In the genomic region with DNA sequence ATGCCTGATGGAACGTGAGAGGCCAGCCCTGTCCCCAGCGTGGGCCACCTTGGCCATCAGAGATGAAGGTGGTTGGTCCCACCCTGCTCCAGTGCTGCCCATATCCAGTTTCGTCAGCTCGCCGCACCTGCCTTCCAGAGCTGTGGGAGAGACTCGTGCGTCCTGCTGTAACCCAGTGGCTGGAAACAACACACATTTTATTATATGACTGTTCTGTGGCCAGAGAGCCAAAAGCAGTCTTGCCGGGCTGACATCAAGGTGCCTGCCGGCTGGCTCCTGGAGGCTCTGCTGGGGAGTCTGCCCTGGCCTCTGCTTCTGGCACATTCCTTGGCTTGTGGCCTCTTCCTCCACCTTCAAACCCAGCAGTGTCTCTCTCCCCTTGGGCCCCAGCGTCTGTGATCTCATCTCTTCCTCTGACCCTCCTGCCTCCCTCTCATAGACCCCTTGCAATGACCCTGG, we compare ENCODE assay signal across 23 cellular contexts.
DNase-seq lines count a peak whose midpoint lies in the region; ATAC-seq and TF ChIP-seq lines count a peak whose summit lies in the region.
"Had no signal": no experiment of that assay in that cellular context is flagged by ENCODE, and none has a peak within 500 bp of the region (broad histone marks: within the 10 kb centered on the region; RNA-seq: fewer than 3 reads in every experiment).

No MANE protein-coding gene starts in this region.

- no peaks in the 10 kb centered on the region for H3K27me3 Mint-ChIP-seq in activated CD4-positive, alpha-beta T cell treated with anti-CD3 and anti-CD28 coated beads, Interleukin-2, amount 10 ng/mL, durations not matched to agents 7 days and 5 days
- H3K27me3 Mint-ChIP-seq in activated T-cell treated with anti-CD3 and anti-CD28 coated beads, Interleukin-2, amount 50 U/mL, for 4 hours (ENCODE audit: low read depth) = no peaks in the 10 kb centered on the region
- H3K27me3 Mint-ChIP-seq: activated CD4-positive, alpha-beta memory T cell treated with anti-CD3 and anti-CD28 coated beads for 36 hours; CD4-positive, alpha-beta T cell; naive thymus-derived CD8-positive, alpha-beta T cell had no signal

- TF ChIP-seq CTCF in dorsolateral prefrontal cortex (IDR thresholded peaks at IDR 0.05 in 54 of 56, conservative IDR thresholded peaks at IDR 0.05 in 2 of 56; ENCODE audit: low read depth in 1 of 56, partially characterized antibody in 56 of 56) (no peak), psoas muscle (IDR thresholded peaks at IDR 0.05) (no peak)

- DNase-seq in activated CD4-positive, alpha-beta T cell treated with anti-CD3 and anti-CD28 coated beads, Interleukin-2, amount 10 ng/mL, durations not matched to agents 7 days and 5 days = no peak
- no peak for DNase-seq in activated CD4-positive, alpha-beta T cell treated with anti-CD3 and anti-CD28 coated beads for 48 hours
- DNase-seq in dorsolateral prefrontal cortex = no peak
- peak in 1 of 2 donors; percentile 74 for DNase-seq in psoas muscle
- DNase-seq in Right ventricle myocardium superior = no peak
- DNase-seq in NCI-H1436 treated with DMSO at 0.1 percent for 48 hours (lab: John Stamatoyannopoulos, UW) = no peak
- no peak for DNase-seq in activated T-cell treated with anti-CD3 and anti-CD28 coated beads, Interleukin-2, amount 50 U/mL, for 4 hours
- DNase-seq: activated CD4-positive, alpha-beta memory T cell treated with anti-CD3 and anti-CD28 coated beads for 36 hours; AML-193; aorta; CD4-positive, alpha-beta T cell; GOT3; head of caudate nucleus; naive thymus-derived CD8-positive, alpha-beta T cell; NCI-H1417 treated with DMSO at 0.1 percent for 48 hours; PC-9; right cardiac atrium; SHP77; stimulated activated CD4-positive, alpha-beta T cell treated with anti-CD3 and anti-CD28 coated beads, Interleukin-2, amount 100 ng/mL, for 48 hours; T1000 had no signal

- ATAC-seq in psoas muscle (peak; percentile 39 to 71 (median 60)), Right ventricle myocardium superior (ENCODE audit: poor library complexity) (no peak), HG02678 (IDR thresholded peaks at IDR 0.05; ENCODE audit: unreplicated experiment) (no peak)
- no peak for ATAC-seq in activated T-cell treated with anti-CD3 and anti-CD28 coated beads, Interleukin-2, amount 50 U/mL, for 4 hours
- ATAC-seq: activated naive CD4-positive, alpha-beta T cell treated with anti-CD3 and anti-CD28 coated beads, Interleukin-2, amount 50 U/mL, for 72 hours; GM12878; naive thymus-derived CD8-positive, alpha-beta T cell had no signal

- peak overlapping the region in 39 of 59 donors; percentile 2 to 78 (median 41) for H3K27ac ChIP-seq in dorsolateral prefrontal cortex
- peak overlapping the region; percentile 84 for H3K27ac ChIP-seq in psoas muscle
- H3K27ac ChIP-seq: PC-9 had no signal

- intact Hi-C loops in dorsolateral prefrontal cortex (cut with DNase I) = no loop called here
- intact Hi-C loops in psoas muscle (cut with DNase I) = no loop called here
- intact Hi-C loops in Right ventricle myocardium superior (cut with DNase I) = no loop called here

- H3K4me1 Mint-ChIP-seq in activated CD4-positive, alpha-beta T cell treated with anti-CD3 and anti-CD28 coated beads, Interleukin-2, amount 10 ng/mL, durations not matched to agents 7 days and 5 days = no peaks in the 10 kb centered on the region
- no peaks in the 10 kb centered on the region for H3K4me1 Mint-ChIP-seq in activated T-cell treated with anti-CD3 and anti-CD28 coated beads, Interleukin-2, amount 50 U/mL, for 4 hours (ENCODE audit: low read depth)

- WGBS in psoas muscle, 3 donors = 23 to 49% (median 27%) methylated on average over 10 of the region's 10 CpGs

- H3K27me3 ChIP-seq in dorsolateral prefrontal cortex (no peaks in the 10 kb centered on the region), psoas muscle (ENCODE audit: insufficient read depth in 3 of 3, low read length in 2 of 3) (no peaks in the 10 kb centered on the region)

- peak overlapping the region; percentile 31 for H3K27ac Mint-ChIP-seq in activated CD4-positive, alpha-beta T cell treated with anti-CD3 and anti-CD28 coated beads, Interleukin-2, amount 10 ng/mL, durations not matched to agents 7 days and 5 days
- H3K27ac Mint-ChIP-seq: activated CD4-positive, alpha-beta memory T cell treated with anti-CD3 and anti-CD28 coated beads for 36 hours; CD4-positive, alpha-beta T cell had no signal

- POLR2A ChIA-PET in activated CD4-positive, alpha-beta T cell treated with anti-CD3 and anti-CD28 coated beads, Interleukin-2, amount 10 ng/mL, durations not matched to agents 7 days and 5 days (lab: Charles Lee) = no interaction called here

- no peak overlapping the region for H3K4me3 Mint-ChIP-seq in activated CD4-positive, alpha-beta T cell treated with anti-CD3 and anti-CD28 coated beads, Interleukin-2, amount 10 ng/mL, durations not matched to agents 7 days and 5 days
- H3K4me3 Mint-ChIP-seq in activated T-cell treated with anti-CD3 and anti-CD28 coated beads, Interleukin-2, amount 50 U/mL, for 4 hours = no peak overlapping the region
- H3K4me3 Mint-ChIP-seq: activated CD4-positive, alpha-beta memory T cell treated with anti-CD3 and anti-CD28 coated beads for 36 hours; CD4-positive, alpha-beta T cell; naive thymus-derived CD8-positive, alpha-beta T cell had no signal

- no peaks in the 10 kb centered on the region for H3K9me3 Mint-ChIP-seq in activated CD4-positive, alpha-beta T cell treated with anti-CD3 and anti-CD28 coated beads, Interleukin-2, amount 10 ng/mL, durations not matched to agents 7 days and 5 days
- no peaks in the 10 kb centered on the region for H3K9me3 Mint-ChIP-seq in activated T-cell treated with anti-CD3 and anti-CD28 coated beads, Interleukin-2, amount 50 U/mL, for 4 hours
- H3K9me3 Mint-ChIP-seq: activated CD4-positive, alpha-beta memory T cell treated with anti-CD3 and anti-CD28 coated beads for 36 hours; activated naive CD4-positive, alpha-beta T cell treated with anti-CD3 and anti-CD28 coated beads, Interleukin-2, amount 50 U/mL, for 72 hours; CD4-positive, alpha-beta T cell; naive thymus-derived CD8-positive, alpha-beta T cell had no signal

- H3K36me3 ChIP-seq in psoas muscle (ENCODE audit: insufficient read depth in 1 of 2, low read depth in 1 of 2) = peaks cover 0 to 57% of the 10 kb centered on the region in 2 donors

- no peaks in the 10 kb centered on the region for H3K9me3 ChIP-seq in psoas muscle

- CTCF ChIA-PET in activated CD4-positive, alpha-beta T cell treated with anti-CD3 and anti-CD28 coated beads, Interleukin-2, amount 10 ng/mL, durations not matched to agents 7 days and 5 days (lab: Charles Lee) = interaction anchor here (0.6 kb wide), 2 partner anchors 120 to 685 kb away, joined by 3 to 4 read pairs; no protein-coding TSS in a partner anchor

- H3K36me3 Mint-ChIP-seq in activated CD4-positive, alpha-beta T cell treated with anti-CD3 and anti-CD28 coated beads, Interleukin-2, amount 10 ng/mL, durations not matched to agents 7 days and 5 days (ENCODE audit: low read depth) = no peaks in the 10 kb centered on the region
- H3K36me3 Mint-ChIP-seq in activated T-cell treated with anti-CD3 and anti-CD28 coated beads, Interleukin-2, amount 50 U/mL, for 4 hours (ENCODE audit: insufficient read depth) = no peaks in the 10 kb centered on the region
- H3K36me3 Mint-ChIP-seq: activated CD4-positive, alpha-beta memory T cell treated with anti-CD3 and anti-CD28 coated beads for 36 hours; activated naive CD4-positive, alpha-beta T cell treated with anti-CD3 and anti-CD28 coated beads, Interleukin-2, amount 50 U/mL, for 72 hours; naive thymus-derived CD8-positive, alpha-beta T cell had no signal

- H3K4me1 ChIP-seq in psoas muscle = peaks cover 50% of the 10 kb centered on the region

- no peak overlapping the region for H3K4me3 ChIP-seq in dorsolateral prefrontal cortex
- H3K4me3 ChIP-seq in psoas muscle = no peak overlapping the region
- H3K4me3 ChIP-seq: GM12878, PC-9 had no signal

Comparison
In these comparisons a context has a peak if more than half of its experiments do, and no peak if none do; other contexts are left out.
1. ATAC-seq: peak in psoas muscle (4 of 4); none in Right ventricle myocardium superior (single experiment), activated T-cell treated with anti-CD3 and anti-CD28 coated beads, Interleukin-2, amount 50 U/mL, for 4 hours (0 of 2) and HG02678 (single experiment).